ENCODE assay signal across 10 cellular contexts in the genomic region with DNA sequence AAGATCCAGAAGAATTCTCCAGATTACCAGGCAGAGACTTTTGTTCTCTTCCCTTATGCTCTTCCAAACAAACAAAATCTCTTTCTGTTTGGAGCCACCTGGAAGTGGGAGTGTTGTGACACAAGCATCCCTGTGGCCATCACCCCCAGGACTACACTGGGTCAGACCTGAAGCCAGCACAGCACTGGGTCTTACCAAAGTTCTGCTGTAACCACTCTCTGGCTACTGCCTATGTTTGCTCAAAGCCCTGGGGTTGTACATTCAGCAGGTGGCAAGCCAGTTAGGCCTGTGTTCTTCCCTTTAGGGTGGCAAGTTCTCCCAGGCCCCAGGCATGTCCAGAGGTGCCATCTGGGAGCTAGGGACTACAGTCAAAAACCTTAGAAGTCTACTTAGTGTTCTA. TPM values are rescaled to one million over a fixed set of nuclear protein-coding genes. Genes with fewer than 3 reads are reported as not detected.
"Had no signal": no experiment of that assay in that cellular context is flagged by ENCODE, and none has a peak within 500 bp of the region (broad histone marks: within the 10 kb centered on the region; RNA-seq: fewer than 3 reads in every experiment).

No MANE protein-coding gene starts in this region.

- H3K36me3 ChIP-seq: HAP-1 had no signal

- H3K27ac Mint-ChIP-seq: GM23338, H9, HFFc6 had no signal

- H3K4me2 ChIP-seq: GM23338 had no signal

- FAIRE-seq: H54 had no signal

- H3K27ac ChIP-seq: GM23248 had no signal

- H3K4me1 ChIP-seq: HAP-1 had no signal

- H3K9me3 Mint-ChIP-seq: GM23338 had no signal

- H3K4me3 ChIP-seq: GM23248, GM23338, HAP-1 had no signal

- DNase-seq: GM23248, GOT3, H7, H9, HCEC 1CT, HFFc6 had no signal

- ATAC-seq: GM23338, HCT116 had no signal

- H3K9ac ChIP-seq: GM23248 had no signal

- H2AFZ ChIP-seq: GM23248, GM23338 had no signal

- H3K4me3 Mint-ChIP-seq: GM23338, H9, HFFc6 had no signal

RNA-seq across cellular contexts. Expression of gene MAOA, which starts 43.7 kb away (rescaled TPM):
- total RNA-seq: GM23248 had no signal
